In the genomic region with DNA sequence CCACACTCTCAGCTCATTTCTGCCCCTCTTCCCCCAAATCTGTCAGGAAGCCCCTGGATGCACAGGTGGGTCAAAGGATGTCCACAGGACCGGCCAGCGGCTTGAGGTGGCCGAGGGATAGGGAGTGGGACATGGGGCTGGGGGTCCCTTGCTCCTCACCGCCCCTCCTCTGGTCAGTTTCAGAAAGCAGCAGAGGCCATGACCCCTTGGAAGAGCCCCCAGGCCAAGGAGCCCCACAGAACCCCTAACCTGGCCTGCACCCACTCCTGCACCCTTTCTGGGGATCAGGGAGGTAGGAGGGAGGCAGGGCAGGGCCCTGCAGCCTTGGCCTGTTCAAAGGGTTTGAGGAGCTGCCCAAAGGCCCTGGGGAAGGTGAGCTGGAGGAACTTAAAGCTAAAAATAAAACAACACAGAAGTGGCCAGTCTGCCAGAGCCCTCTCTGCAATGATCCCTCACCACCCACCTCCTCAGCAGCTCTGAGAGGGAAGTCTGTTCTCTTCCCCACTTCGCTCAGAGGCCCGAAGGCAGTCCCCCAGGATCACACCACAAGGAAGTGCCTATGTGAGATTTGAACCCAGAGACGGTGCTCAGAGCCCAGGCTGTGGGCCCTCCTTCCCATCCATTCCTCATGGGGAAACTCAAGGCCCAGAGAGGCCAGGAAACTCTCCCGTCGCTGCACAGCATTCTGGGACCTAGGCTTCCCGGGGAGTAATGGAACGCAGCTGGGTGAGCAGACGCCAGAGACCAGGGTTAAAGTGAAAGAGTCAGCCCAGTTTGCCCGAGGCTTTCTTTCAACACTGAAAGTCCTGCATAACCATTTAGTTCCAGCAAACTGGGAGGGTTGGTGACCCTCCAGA, we compare ENCODE assay signal across 8 cellular contexts. TPM values are rescaled to one million over a fixed set of nuclear protein-coding genes. Genes with fewer than 3 reads are reported as not detected.
A peak's percentile ranks its signal among the peaks of the same experiment; 100 is the strongest.
DNase-seq lines count a peak whose midpoint lies in the region; ATAC-seq lines count a peak whose summit lies in the region.

No MANE protein-coding gene starts in this region.

- peaks cover 12% of the 10 kb centered on the region for H3K36me3 Mint-ChIP-seq in activated naive CD4-positive, alpha-beta T cell treated with anti-CD3 and anti-CD28 coated beads, Interleukin-2, amount 50 U/mL, for 24 hours

- DNase-seq in activated naive CD4-positive, alpha-beta T cell treated with Interleukin-2 at 50 U/mL for 16 hours, result no peak
- no peak for DNase-seq in aorta
- no peak for DNase-seq in DMS79 (lab: John Stamatoyannopoulos, UW)

- no peaks in the 10 kb centered on the region for H3K27me3 Mint-ChIP-seq in activated naive CD4-positive, alpha-beta T cell treated with anti-CD3 and anti-CD28 coated beads, Interleukin-2, amount 50 U/mL, for 24 hours

- peak overlapping the region; percentile 92 for H3K27ac Mint-ChIP-seq in activated naive CD4-positive, alpha-beta T cell treated with anti-CD3 and anti-CD28 coated beads, Interleukin-2, amount 50 U/mL, for 24 hours

- intact Hi-C loops in aorta (cut with DNase I), result no loop called here

- H3K27ac ChIP-seq in cingulate gyrus (ENCODE audit: low read depth, low read length) (peak overlapping the region; percentile 54), mucosa of rectum (ENCODE audit: low read depth in 2 of 2, low read length in 2 of 2) (peak overlapping the region; percentile 76 to 80), aorta (ENCODE audit: low read depth in 1 of 2, low read length in 2 of 2) (peak overlapping the region; percentile 78 to 88)

- peaks cover 0 to 6% of the 10 kb centered on the region in 2 donors for H3K9me3 ChIP-seq in mucosa of rectum (ENCODE audit: control insufficient read depth in 2 of 2, low read length in 2 of 2)
- no peaks in the 10 kb centered on the region for H3K9me3 ChIP-seq in aorta (ENCODE audit: control insufficient read depth, low read length)

- peak overlapping the region; percentile 90 for H3K4me3 Mint-ChIP-seq in activated naive CD4-positive, alpha-beta T cell treated with anti-CD3 and anti-CD28 coated beads, Interleukin-2, amount 50 U/mL, for 24 hours

- no peaks in the 10 kb centered on the region for H3K27me3 ChIP-seq in mucosa of rectum (ENCODE audit: control insufficient read depth in 2 of 2, insufficient read depth in 2 of 2, low read length in 2 of 2)
- H3K27me3 ChIP-seq in aorta (ENCODE audit: control insufficient read depth in 1 of 2, insufficient read depth in 2 of 2, low read length in 1 of 2), result no peaks in the 10 kb centered on the region

- no peaks in the 10 kb centered on the region for H3K36me3 ChIP-seq in mucosa of rectum (ENCODE audit: control insufficient read depth in 2 of 2, insufficient read depth in 2 of 2, low read length in 2 of 2)
- no peaks in the 10 kb centered on the region for H3K36me3 ChIP-seq in aorta (ENCODE audit: control insufficient read depth in 1 of 2, insufficient read depth in 2 of 2, low read length in 1 of 2)

- 20 to 28% methylated on average over 13 of the region's 13 CpGs for WGBS in aorta, 2 donors

- H3K4me1 ChIP-seq in mucosa of rectum (ENCODE audit: control insufficient read depth in 2 of 2, insufficient read depth in 2 of 2, low read length in 2 of 2) (peaks cover 10 to 12% of the 10 kb centered on the region in 2 donors), aorta (ENCODE audit: control insufficient read depth in 1 of 2, insufficient read depth in 2 of 2, low read length in 2 of 2) (no peaks in the 10 kb centered on the region)

- ATAC-seq in aorta (ENCODE audit: low FRiP score), result no peak
- no peak for ATAC-seq in HG03439 (IDR thresholded peaks at IDR 0.05; ENCODE audit: unreplicated experiment)
- ATAC-seq in HG03025 (IDR thresholded peaks at IDR 0.05; ENCODE audit: low FRiP score, unreplicated experiment), result no peak

- H3K4me3 ChIP-seq in mucosa of rectum (ENCODE audit: low read length in 2 of 2), result peak overlapping the region; percentile 68 to 76
- peak overlapping the region; percentile 36 to 53 for H3K4me3 ChIP-seq in aorta (ENCODE audit: low read length in 2 of 2)

- peak overlapping the region; percentile 56 to 59 for H3K9ac ChIP-seq in mucosa of rectum (ENCODE audit: low read depth in 1 of 2, low read length in 2 of 2)

- no peaks in the 10 kb centered on the region for H3K9me3 Mint-ChIP-seq in activated naive CD4-positive, alpha-beta T cell treated with anti-CD3 and anti-CD28 coated beads, Interleukin-2, amount 50 U/mL, for 24 hours

- peaks cover 36% of the 10 kb centered on the region for H3K4me1 Mint-ChIP-seq in activated naive CD4-positive, alpha-beta T cell treated with anti-CD3 and anti-CD28 coated beads, Interleukin-2, amount 50 U/mL, for 24 hours

RNA-seq across cellular contexts. Expression of gene ENG, which starts 0.9 kb away (rescaled TPM):
- total RNA-seq in aorta, result 100 to 1,000 TPM; 339 to 538 TPM
- polyA plus RNA-seq in aorta, result 100 to 1,000 TPM in 1 of 2 donors, 10 to 100 TPM in 1; 46.1 to 191 TPM

RNA-seq across cellular contexts. Expression of gene AK1, which starts 23.9 kb away (rescaled TPM):
- total RNA-seq in aorta, result 10 to 100 TPM; 92.4 to 99.5 TPM
- 100 to 1,000 TPM; 111 to 168 TPM for polyA plus RNA-seq in aorta

RNA-seq across cellular contexts. Expression of gene ST6GALNAC6, which starts 45.9 kb away (rescaled TPM):
- 100 to 1,000 TPM; 103 to 125 TPM for total RNA-seq in aorta
- 100 to 1,000 TPM; 125 to 176 TPM for polyA plus RNA-seq in aorta

RNA-seq across cellular contexts. Expression of gene FPGS, which starts 50.9 kb away (rescaled TPM):
- 10 to 100 TPM; 61.9 to 77.7 TPM for total RNA-seq in aorta
- 100 to 1,000 TPM in 1 of 2 donors, 10 to 100 TPM in 1; 15.2 to 116 TPM for polyA plus RNA-seq in aorta
